In genomic region chr5:97480313-97480712, GRCh38 we compare ENCODE assay signal across 18 cellular contexts.
"Had no signal": no experiment of that assay in that cellular context is flagged by ENCODE, and none has a peak within 500 bp of the region (broad histone marks: within the 10 kb centered on the region; RNA-seq: fewer than 3 reads in every experiment).

No MANE protein-coding gene starts in this region.

- H3K79me2 ChIP-seq: parathyroid adenoma had no signal

- H3K36me3 Mint-ChIP-seq: activated naive CD4-positive, alpha-beta T cell treated with anti-CD3 and anti-CD28 coated beads, Interleukin-2, amount 50 U/mL, for 24 hours; naive thymus-derived CD8-positive, alpha-beta T cell; WTC11 had no signal

- H3K27me3 Mint-ChIP-seq: activated CD4-positive, alpha-beta memory T cell treated with anti-CD3 and anti-CD28 coated beads, Interleukin-2, amount 10 ng/mL, durations not matched to agents 7 days and 5 days; stimulated activated naive CD8-positive, alpha-beta T cell treated with anti-CD3 and anti-CD28 coated beads, Interleukin-15, amount 100 ng/mL, for 72 hours had no signal

- ATAC-seq: gastroesophageal sphincter; heart right ventricle; naive thymus-derived CD8-positive, alpha-beta T cell; stimulated activated naive CD8-positive, alpha-beta T cell treated with anti-CD3 and anti-CD28 coated beads, Interleukin-15, amount 100 ng/mL, for 72 hours had no signal

- H3K27ac Mint-ChIP-seq: activated CD4-positive, alpha-beta memory T cell treated with anti-CD3 and anti-CD28 coated beads, Interleukin-2, amount 10 ng/mL, durations not matched to agents 7 days and 5 days; activated naive CD4-positive, alpha-beta T cell treated with anti-CD3 and anti-CD28 coated beads, Interleukin-2, amount 50 U/mL, for 24 hours; endodermal cell; naive thymus-derived CD8-positive, alpha-beta T cell; stimulated activated naive CD8-positive, alpha-beta T cell treated with anti-CD3 and anti-CD28 coated beads, Interleukin-15, amount 100 ng/mL, for 72 hours; WTC11 had no signal

- H2AFZ ChIP-seq: parathyroid adenoma had no signal

- H3K9ac ChIP-seq: parathyroid adenoma had no signal

- H3K4me3 ChIP-seq: adrenal gland, cardiac muscle cell, dorsolateral prefrontal cortex, gastroesophageal sphincter, heart right ventricle, sigmoid colon, spleen, upper lobe of left lung had no signal

- H3K27me3 ChIP-seq: adrenal gland, cardiac muscle cell, dorsolateral prefrontal cortex, gastroesophageal sphincter, heart right ventricle, sigmoid colon, spleen, upper lobe of left lung had no signal

- H3K9me3 Mint-ChIP-seq: activated CD4-positive, alpha-beta memory T cell treated with anti-CD3 and anti-CD28 coated beads, Interleukin-2, amount 10 ng/mL, durations not matched to agents 7 days and 5 days; activated naive CD4-positive, alpha-beta T cell treated with anti-CD3 and anti-CD28 coated beads, Interleukin-2, amount 50 U/mL, for 24 hours; endodermal cell; naive thymus-derived CD8-positive, alpha-beta T cell; stimulated activated naive CD8-positive, alpha-beta T cell treated with anti-CD3 and anti-CD28 coated beads, Interleukin-15, amount 100 ng/mL, for 72 hours; WTC11 had no signal

- H3K27ac ChIP-seq: adrenal gland, cardiac muscle cell, dorsolateral prefrontal cortex, gastroesophageal sphincter, heart right ventricle, parathyroid adenoma, sigmoid colon, spleen, upper lobe of left lung had no signal

- H3K4me1 Mint-ChIP-seq: activated CD4-positive, alpha-beta memory T cell treated with anti-CD3 and anti-CD28 coated beads, Interleukin-2, amount 10 ng/mL, durations not matched to agents 7 days and 5 days; activated naive CD4-positive, alpha-beta T cell treated with anti-CD3 and anti-CD28 coated beads, Interleukin-2, amount 50 U/mL, for 24 hours; naive thymus-derived CD8-positive, alpha-beta T cell; stimulated activated naive CD8-positive, alpha-beta T cell treated with anti-CD3 and anti-CD28 coated beads, Interleukin-15, amount 100 ng/mL, for 72 hours; WTC11 had no signal

- H3K4me1 ChIP-seq: adrenal gland, gastroesophageal sphincter, parathyroid adenoma, sigmoid colon, spleen, upper lobe of left lung had no signal

- H3K9me3 ChIP-seq: adrenal gland, gastroesophageal sphincter, heart right ventricle, sigmoid colon, spleen, upper lobe of left lung had no signal

- H3K4me3 Mint-ChIP-seq: activated CD4-positive, alpha-beta memory T cell treated with anti-CD3 and anti-CD28 coated beads, Interleukin-2, amount 10 ng/mL, durations not matched to agents 7 days and 5 days; activated naive CD4-positive, alpha-beta T cell treated with anti-CD3 and anti-CD28 coated beads, Interleukin-2, amount 50 U/mL, for 24 hours; endodermal cell; naive thymus-derived CD8-positive, alpha-beta T cell; stimulated activated naive CD8-positive, alpha-beta T cell treated with anti-CD3 and anti-CD28 coated beads, Interleukin-15, amount 100 ng/mL, for 72 hours; WTC11 had no signal

- DNase-seq: activated CD4-positive, alpha-beta memory T cell treated with anti-CD3 and anti-CD28 coated beads, Interleukin-2, amount 10 ng/mL, durations not matched to agents 7 days and 5 days; activated CD4-positive, alpha-beta T cell treated with anti-CD3 and anti-CD28 coated beads for 4 hours; activated effector memory CD4-positive, alpha-beta T cell treated with anti-CD3 and anti-CD28 coated beads, Interleukin-2, amount 50 U/mL, for 16 hours; activated T-cell treated with anti-CD3 and anti-CD28 coated beads, Interleukin-2, amount 50 U/mL, for 48 hours; adrenal gland; dorsolateral prefrontal cortex; endodermal cell; heart right ventricle; naive thymus-derived CD8-positive, alpha-beta T cell; sigmoid colon; spleen; stimulated activated naive CD8-positive, alpha-beta T cell treated with anti-CD3 and anti-CD28 coated beads, Interleukin-15, amount 100 ng/mL, for 72 hours; upper lobe of left lung had no signal

- H3K36me3 ChIP-seq: adrenal gland, cardiac muscle cell, gastroesophageal sphincter, heart right ventricle, sigmoid colon, spleen, upper lobe of left lung had no signal
